Comparison of ENCODE assay signal across 8 cellular contexts in the genomic region with DNA sequence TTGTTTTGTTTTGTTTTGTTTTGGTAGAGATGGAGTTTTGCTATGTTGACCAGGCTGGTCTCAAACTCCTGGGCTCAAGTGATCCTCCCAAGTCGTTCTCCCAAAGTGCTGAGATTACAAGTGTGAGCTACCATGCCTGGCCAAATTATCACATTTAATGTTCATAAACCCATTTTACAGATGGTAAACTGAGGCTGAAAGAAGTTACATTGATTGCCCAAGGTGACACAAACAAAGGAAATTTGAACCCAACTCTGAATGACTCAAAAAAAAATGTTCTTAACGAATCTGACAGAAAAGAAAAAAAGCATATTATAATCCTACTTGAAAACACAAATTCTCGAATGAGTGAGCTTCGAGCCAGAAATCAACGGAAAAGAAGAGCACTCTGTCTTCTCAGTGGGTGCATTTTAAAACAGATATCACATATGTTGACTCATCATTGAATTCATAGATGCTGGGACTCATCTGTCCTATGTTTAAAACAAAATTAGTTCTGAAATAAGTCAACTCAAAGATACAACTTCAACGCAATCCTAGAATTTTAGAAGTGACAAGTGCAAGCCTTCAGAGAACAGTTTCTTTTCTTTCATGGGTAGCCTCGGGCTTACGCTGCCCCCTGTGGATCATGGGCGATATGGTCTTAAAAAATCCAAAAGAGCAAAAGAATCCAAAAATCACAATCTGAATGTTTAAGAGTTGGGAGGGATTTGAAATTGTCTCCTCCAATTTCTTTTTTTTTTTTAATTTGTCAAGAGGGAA. TPM values are rescaled to one million over a fixed set of nuclear protein-coding genes. Genes with fewer than 3 reads are reported as not detected.
DNase-seq lines count a peak whose midpoint lies in the region; ATAC-seq and TF ChIP-seq lines count a peak whose summit lies in the region.

No MANE protein-coding gene starts in this region.

- H2BK120ac ChIP-seq in mesendoderm (ENCODE audit: low read depth, low read length): no peak overlapping the region

- no peak overlapping the region for H4K8ac ChIP-seq in mesendoderm (ENCODE audit: low read depth, low read length)

- H3K27me3 ChIP-seq in mesendoderm (ENCODE audit: insufficient read depth, low read length, poor library complexity): no peaks in the 10 kb centered on the region

- no peak overlapping the region for H2BK5ac ChIP-seq in mesendoderm (ENCODE audit: low read length)

- no peak overlapping the region for H3K9ac ChIP-seq in mesendoderm (ENCODE audit: low read length)

- WGBS in mesendoderm (ENCODE audit: extremely low coverage, insufficient coverage, low lambda C conversion rate): no CpG with 5 or more reads among the region's 9 CpGs

- H3K36me3 Mint-ChIP-seq in activated naive CD8-positive, alpha-beta T cell treated with anti-CD3 and anti-CD28 coated beads, Interleukin-2, amount 50 U/mL, for 24 hours (ENCODE audit: low read depth): peaks cover 9% of the 10 kb centered on the region
- H3K36me3 Mint-ChIP-seq in type B pancreatic cell: no peaks in the 10 kb centered on the region

- H3K56ac ChIP-seq in mesendoderm (ENCODE audit: low read length): no peak overlapping the region

- no peak overlapping the region for H2AK5ac ChIP-seq in mesendoderm (ENCODE audit: low read length)

- peak; percentile 81 for TF ChIP-seq CTCF in type B pancreatic cell (conservative IDR thresholded peaks at IDR 0.05)

- no peak overlapping the region for H3K4ac ChIP-seq in mesendoderm (ENCODE audit: low read depth, low read length)

- H3K79me1 ChIP-seq in mesendoderm (ENCODE audit: low read length): no peaks in the 10 kb centered on the region

- peak overlapping the region; percentile 15 for H3K4me3 Mint-ChIP-seq in activated naive CD8-positive, alpha-beta T cell treated with anti-CD3 and anti-CD28 coated beads, Interleukin-2, amount 50 U/mL, for 24 hours
- H3K4me3 Mint-ChIP-seq in type B pancreatic cell: no peak overlapping the region

- in situ Hi-C loops in SK-MEL-5 (cut with HindIII; ENCODE audit: low pct_unique_long_range_greater_than_20kb, low sequenced_read_pairs): no loop called here

- DNase-seq in EH (ENCODE audit: low read depth): peak; percentile 8
- peak; percentile 39 for DNase-seq in SK-MEL-5 (ENCODE audit: low read depth, low spot score)
- peak; percentile 65 for DNase-seq in activated naive CD8-positive, alpha-beta T cell treated with anti-CD3 and anti-CD28 coated beads, Interleukin-2, amount 50 U/mL, for 24 hours
- peak; percentile 46 for DNase-seq in mesendoderm
- DNase-seq in type B pancreatic cell (ENCODE audit: extremely low spot score, unreplicated experiment): no peak
- no peak for DNase-seq in putamen (ENCODE audit: low spot score)

- no peaks in the 10 kb centered on the region for H3K79me2 ChIP-seq in mesendoderm (ENCODE audit: control insufficient read depth, insufficient read depth, low read length)

- no peak overlapping the region for H3K4me2 ChIP-seq in mesendoderm (ENCODE audit: low read length)

- no peaks in the 10 kb centered on the region for H3K4me1 ChIP-seq in mesendoderm (ENCODE audit: control insufficient read depth, low read depth, low read length)

- no peak overlapping the region for H4K5ac ChIP-seq in mesendoderm (ENCODE audit: low read length)

- peak; percentile 41 for ATAC-seq in GM21529 (IDR thresholded peaks at IDR 0.05; ENCODE audit: unreplicated experiment)
- peak; percentile 74 for ATAC-seq in activated naive CD8-positive, alpha-beta T cell treated with anti-CD3 and anti-CD28 coated beads, Interleukin-2, amount 50 U/mL, for 24 hours
- ATAC-seq in HG02885 (IDR thresholded peaks at IDR 0.05; ENCODE audit: poor library complexity, unreplicated experiment): no peak

- H3K27ac ChIP-seq in mesendoderm (ENCODE audit: low read depth, low read length): no peak overlapping the region

- H2BK15ac ChIP-seq in mesendoderm (replicated peaks; ENCODE audit: low read depth): no peak overlapping the region

- H3K36me3 ChIP-seq in mesendoderm (ENCODE audit: control insufficient read depth, insufficient read depth, low read length): no peaks in the 10 kb centered on the region

- H3K27ac Mint-ChIP-seq in activated naive CD8-positive, alpha-beta T cell treated with anti-CD3 and anti-CD28 coated beads, Interleukin-2, amount 50 U/mL, for 24 hours: peak overlapping the region; percentile 79
- no peak overlapping the region for H3K27ac Mint-ChIP-seq in type B pancreatic cell

- H3K23ac ChIP-seq in mesendoderm (ENCODE audit: low read length): no peak overlapping the region

- H3K4me1 Mint-ChIP-seq in activated naive CD8-positive, alpha-beta T cell treated with anti-CD3 and anti-CD28 coated beads, Interleukin-2, amount 50 U/mL, for 24 hours: peaks cover 54% of the 10 kb centered on the region
- H3K4me1 Mint-ChIP-seq in type B pancreatic cell (ENCODE audit: unreplicated experiment): no peaks in the 10 kb centered on the region

- no peak overlapping the region for H3K18ac ChIP-seq in mesendoderm (ENCODE audit: low read length)

- no peak overlapping the region for H3K4me3 ChIP-seq in mesendoderm (ENCODE audit: low read length)

- H3K27me3 Mint-ChIP-seq in activated naive CD8-positive, alpha-beta T cell treated with anti-CD3 and anti-CD28 coated beads, Interleukin-2, amount 50 U/mL, for 24 hours: no peaks in the 10 kb centered on the region
- no peaks in the 10 kb centered on the region for H3K27me3 Mint-ChIP-seq in type B pancreatic cell

- H3K9me3 Mint-ChIP-seq in activated naive CD8-positive, alpha-beta T cell treated with anti-CD3 and anti-CD28 coated beads, Interleukin-2, amount 50 U/mL, for 24 hours: peaks cover 12% of the 10 kb centered on the region
- H3K9me3 Mint-ChIP-seq in type B pancreatic cell: peaks cover 11% of the 10 kb centered on the region

RNA-seq across cellular contexts. Expression of gene TIMD4, which starts 28.4 kb away (rescaled TPM):
- total RNA-seq in SK-MEL-5 (2014; rRNA removed; shearing (Covaris generic)): not detected in 2 replicates
- not detected in 2 replicates for polyA plus RNA-seq in SK-MEL-5 (2015; cell fraction: cytosol; rRNA removed)
- not detected in 2 replicates for polyA plus RNA-seq in SK-MEL-5 (2015; cell fraction: nucleus; rRNA removed)
- polyA plus RNA-seq in mesendoderm (2013, experiment 1 of 2): not detected
- not detected for polyA plus RNA-seq in mesendoderm (2013, experiment 2 of 2)
- total RNA-seq in type B pancreatic cell (ENCODE audit: low replicate concordance): not detected in 2 replicates

Comparison
In these comparisons a context has a peak if more than half of its experiments do, and no peak if none do; other contexts are left out.
1. DNase-seq: peak in EH (single experiment), SK-MEL-5 (single experiment), activated naive CD8-positive, alpha-beta T cell treated with anti-CD3 and anti-CD28 coated beads, Interleukin-2, amount 50 U/mL, for 24 hours (single experiment) and mesendoderm (single experiment); none in type B pancreatic cell (single experiment) and putamen (single experiment).